ENCODE assay signal across 8 cellular contexts in the genomic region with DNA sequence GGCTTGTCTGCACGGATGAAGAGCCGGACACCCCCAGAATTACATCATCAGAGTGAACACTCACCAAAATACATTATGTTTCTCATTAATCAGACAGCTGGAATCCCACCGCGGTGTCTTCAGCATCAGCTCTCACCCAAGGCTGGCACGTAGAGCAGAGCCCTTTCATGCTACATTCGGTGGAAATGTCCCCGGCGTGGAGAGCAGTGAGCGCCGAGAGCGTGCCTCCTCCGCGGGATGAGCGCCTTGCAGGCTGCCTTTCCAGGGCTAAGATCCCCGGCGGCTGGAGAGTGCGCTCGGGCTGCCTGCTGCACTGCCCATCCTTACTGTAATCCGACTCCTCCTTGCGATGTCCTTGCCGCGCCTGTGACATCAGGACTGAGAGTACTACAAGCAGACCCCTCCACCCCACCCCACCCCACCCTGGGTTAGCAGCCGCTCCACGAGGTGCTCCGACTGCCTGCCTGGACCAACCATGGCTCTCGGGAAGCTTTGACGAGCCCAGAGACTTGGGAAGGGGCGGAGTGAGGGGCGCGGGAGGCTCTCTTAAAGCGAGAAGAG. TPM values are rescaled to one million over a fixed set of nuclear protein-coding genes. Genes with fewer than 3 reads are reported as not detected.
DNase-seq lines count a peak whose midpoint lies in the region; ATAC-seq and TF ChIP-seq lines count a peak whose summit lies in the region.

A gene with protein sequence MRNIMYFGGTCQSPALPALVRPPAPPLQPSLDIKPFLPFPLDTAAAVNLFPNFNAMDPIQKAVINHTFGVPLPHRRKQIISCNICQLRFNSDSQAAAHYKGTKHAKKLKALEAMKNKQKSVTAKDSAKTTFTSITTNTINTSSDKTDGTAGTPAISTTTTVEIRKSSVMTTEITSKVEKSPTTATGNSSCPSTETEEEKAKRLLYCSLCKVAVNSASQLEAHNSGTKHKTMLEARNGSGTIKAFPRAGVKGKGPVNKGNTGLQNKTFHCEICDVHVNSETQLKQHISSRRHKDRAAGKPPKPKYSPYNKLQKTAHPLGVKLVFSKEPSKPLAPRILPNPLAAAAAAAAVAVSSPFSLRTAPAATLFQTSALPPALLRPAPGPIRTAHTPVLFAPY (minus strand): TSS at position 380 of the 561 bp plus-strand sequence. CDS start 294 bp downstream, at position 86.

- TF ChIP-seq EP300 in sigmoid colon (IDR thresholded peaks at IDR 0.05): no peak

- H3K27me3 ChIP-seq in brain microvascular endothelial cell (replicated peaks): no peaks in the 10 kb centered on the region
- no peaks in the 10 kb centered on the region for H3K27me3 ChIP-seq in iPS DF 6.9 (ENCODE audit: control insufficient read depth, insufficient read depth, low read length)
- peaks cover 0 to 32% (median 0%) of the 10 kb centered on the region in 3 donors for H3K27me3 ChIP-seq in sigmoid colon
- no peaks in the 10 kb centered on the region for H3K27me3 ChIP-seq in CD8-positive, alpha-beta memory T cell (ENCODE audit: insufficient read depth, low read length, poor library complexity, severe bottlenecking)

- H3K9me3 Mint-ChIP-seq in CD8-positive, alpha-beta memory T cell: peaks cover 3 to 14% (median 7%) of the 10 kb centered on the region in 5 donors

- H3K36me3 Mint-ChIP-seq in CD8-positive, alpha-beta memory T cell: no peaks in the 10 kb centered on the region

- intact Hi-C loops in sigmoid colon (cut with DNase I): no loop called here

- no peak for ATAC-seq in GM18909 (IDR thresholded peaks at IDR 0.05; ENCODE audit: poor library complexity, unreplicated experiment)

- no CpG with 5 or more reads among the region's 31 CpGs for WGBS in iPS DF 6.9 (ENCODE audit: insufficient coverage, insufficient read length)
- WGBS in sigmoid colon, 2 donors: 5 to 21% methylated on average over 31 of the region's 31 CpGs

- DNase-seq in HEK293T (ENCODE audit: extremely low spot score) (peak; percentile 24), brain microvascular endothelial cell (peak; percentile 44), iPS DF 6.9 (ENCODE audit: low read depth, low spot score) (peak; percentile 52), sigmoid colon (peak; percentile 76), NCI-H2081 (lab: John Stamatoyannopoulos, UW) (no peak)
- DNase-seq in NK-92 treated with Interleukin-12 subunit alpha and Interleukin-12 subunit beta, amount 100 ng/mL, for 24 hours (lab: John Stamatoyannopoulos, UW): no peak
- DNase-seq in CD8-positive, alpha-beta memory T cell: no peak

- CTCF ChIA-PET in HEK293T (lab: Yijun Ruan, JAX): interaction anchor here (0.6 kb wide), 1 partner anchor 911 kb away, joined by 3 read pairs; no protein-coding TSS in a partner anchor
- CTCF ChIA-PET in CD8-positive, alpha-beta memory T cell (lab: Charles Lee): no interaction called here

- in situ Hi-C loops in brain microvascular endothelial cell (cut with HindIII; ENCODE audit: low pct_ligation_motif_present, low sequenced_read_pairs): no loop called here

- H3K4me1 Mint-ChIP-seq in CD8-positive, alpha-beta memory T cell: no peaks in the 10 kb centered on the region

- H3K27ac ChIP-seq in brain microvascular endothelial cell (no peak within 1 kb of the TSS), iPS DF 6.9 (ENCODE audit: low read length) (no peak within 1 kb of the TSS), sigmoid colon (peak within 1 kb of the TSS; percentile 14 to 80 (median 40))
- no peak within 1 kb of the TSS for H3K27ac ChIP-seq in CD8-positive, alpha-beta memory T cell (ENCODE audit: low read depth, low read length)

- H3K4me1 ChIP-seq in iPS DF 6.9 (ENCODE audit: control insufficient read depth, insufficient read depth, low read length): no peaks in the 10 kb centered on the region; the same call in 1 of the 2 replicates
- H3K4me1 ChIP-seq in sigmoid colon: peaks cover 0 to 14% (median 11%) of the 10 kb centered on the region in 4 donors
- H3K4me1 ChIP-seq in CD8-positive, alpha-beta memory T cell (ENCODE audit: insufficient read depth, low read length): no peaks in the 10 kb centered on the region

- H3K36me3 ChIP-seq in brain microvascular endothelial cell (replicated peaks) (no peaks in the 10 kb centered on the region), iPS DF 6.9 (ENCODE audit: control insufficient read depth, insufficient read depth, low read length) (no peaks in the 10 kb centered on the region), sigmoid colon (no peaks in the 10 kb centered on the region)
- no peaks in the 10 kb centered on the region for H3K36me3 ChIP-seq in CD8-positive, alpha-beta memory T cell (ENCODE audit: insufficient read depth, low read length)

- peaks cover 0 to 2% of the 10 kb centered on the region in 2 donors for H3K27me3 Mint-ChIP-seq in CD8-positive, alpha-beta memory T cell

- POLR2A ChIA-PET in HEK293T (lab: Yijun Ruan, JAX): no interaction called here
- POLR2A ChIA-PET in CD8-positive, alpha-beta memory T cell (lab: Charles Lee): no interaction called here

- no peak within 1 kb of the TSS for H3K4me3 Mint-ChIP-seq in CD8-positive, alpha-beta memory T cell

- TF ChIP-seq POLR2A in sigmoid colon (IDR thresholded peaks at IDR 0.05): no peak

- no peaks in the 10 kb centered on the region for H3K9me3 ChIP-seq in iPS DF 6.9 (ENCODE audit: control insufficient read depth, insufficient read depth, low read length)
- H3K9me3 ChIP-seq in sigmoid colon: no peaks in the 10 kb centered on the region
- H3K9me3 ChIP-seq in CD8-positive, alpha-beta memory T cell (ENCODE audit: low read length): no peaks in the 10 kb centered on the region

- H3K4me3 ChIP-seq in brain microvascular endothelial cell (ENCODE audit: low read depth, low read length) (peak within 1 kb of the TSS; percentile 53), iPS DF 6.9 (ENCODE audit: low read length) (peak within 1 kb of the TSS; percentile 87; the same call in 1 of the 2 replicates), sigmoid colon (peak within 1 kb of the TSS; percentile 3 to 40 (median 34))
- no peak within 1 kb of the TSS for H3K4me3 ChIP-seq in CD8-positive, alpha-beta memory T cell (ENCODE audit: low read length)

- TF ChIP-seq CTCF in brain microvascular endothelial cell (IDR thresholded peaks at IDR 0.05; ENCODE audit: low read depth, low read length, missing control alignments): no peak
- TF ChIP-seq CTCF in sigmoid colon (IDR thresholded peaks at IDR 0.05): no peak

- H3K27ac Mint-ChIP-seq in CD8-positive, alpha-beta memory T cell: no peak within 1 kb of the TSS

TF ChIP-seq in HEK293T, 16 proteins besides CTCF, POLR2A, EP300 and RAD21:
- no peak for TF ChIP-seq L3MBTL2 (conservative IDR thresholded peaks at IDR 0.05)
- no peak for TF ChIP-seq SUZ12 (IDR thresholded peaks at IDR 0.05)
- TF ChIP-seq ELF4 (IDR thresholded peaks at IDR 0.05): no peak
- no peak for TF ChIP-seq CTBP1 (IDR thresholded peaks at IDR 0.05; ENCODE audit: borderline replicate concordance)
- no peak for TF ChIP-seq FOXK2 (IDR thresholded peaks at IDR 0.05)
- no peak for TF ChIP-seq ARNT (IDR thresholded peaks at IDR 0.05)
- TF ChIP-seq ZNF384 (IDR thresholded peaks at IDR 0.05): no peak
- TF ChIP-seq LEF1 (IDR thresholded peaks at IDR 0.05; ENCODE audit: borderline replicate concordance): no peak
- TF ChIP-seq BHLHE40 (IDR thresholded peaks at IDR 0.05; ENCODE audit: borderline replicate concordance): no peak
- TF ChIP-seq, protein P1, sequence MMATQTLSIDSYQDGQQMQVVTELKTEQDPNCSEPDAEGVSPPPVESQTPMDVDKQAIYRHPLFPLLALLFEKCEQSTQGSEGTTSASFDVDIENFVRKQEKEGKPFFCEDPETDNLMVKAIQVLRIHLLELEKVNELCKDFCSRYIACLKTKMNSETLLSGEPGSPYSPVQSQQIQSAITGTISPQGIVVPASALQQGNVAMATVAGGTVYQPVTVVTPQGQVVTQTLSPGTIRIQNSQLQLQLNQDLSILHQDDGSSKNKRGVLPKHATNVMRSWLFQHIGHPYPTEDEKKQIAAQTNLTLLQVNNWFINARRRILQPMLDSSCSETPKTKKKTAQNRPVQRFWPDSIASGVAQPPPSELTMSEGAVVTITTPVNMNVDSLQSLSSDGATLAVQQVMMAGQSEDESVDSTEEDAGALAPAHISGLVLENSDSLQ (IDR thresholded peaks at IDR 0.05): no peak
- no peak for TF ChIP-seq HDGF (IDR thresholded peaks at IDR 0.05; ENCODE audit: borderline replicate concordance)

RNA-seq across cellular contexts. Expression of the gene that starts here (rescaled TPM):
- total RNA-seq in sigmoid colon: 1 to 10 TPM; 1.2 to 4.3 (median 3.0) TPM
- polyA plus RNA-seq in sigmoid colon: under 1 TPM; under 0.01 to 0.60 (median 0.55) TPM
- not detected for total RNA-seq in CD8-positive, alpha-beta memory T cell
- polyA plus RNA-seq in CD8-positive, alpha-beta memory T cell: not detected

Comparison
In these comparisons a context has a peak if more than half of its experiments do, and no peak if none do; other contexts are left out.
1. DNase-seq: peak in HEK293T (single experiment), brain microvascular endothelial cell (single experiment), iPS DF 6.9 (single experiment) and sigmoid colon (single experiment); none in NK-92 treated with Interleukin-12 subunit alpha and Interleukin-12 subunit beta, amount 100 ng/mL, for 24 hours (single experiment), CD8-positive, alpha-beta memory T cell (0 of 5) and NCI-H2081 (0 of 2).
2. H3K27ac ChIP-seq: peak in sigmoid colon (4 of 4); none in brain microvascular endothelial cell (single experiment), iPS DF 6.9 (single experiment) and CD8-positive, alpha-beta memory T cell (single experiment).